In the genomic region with DNA sequence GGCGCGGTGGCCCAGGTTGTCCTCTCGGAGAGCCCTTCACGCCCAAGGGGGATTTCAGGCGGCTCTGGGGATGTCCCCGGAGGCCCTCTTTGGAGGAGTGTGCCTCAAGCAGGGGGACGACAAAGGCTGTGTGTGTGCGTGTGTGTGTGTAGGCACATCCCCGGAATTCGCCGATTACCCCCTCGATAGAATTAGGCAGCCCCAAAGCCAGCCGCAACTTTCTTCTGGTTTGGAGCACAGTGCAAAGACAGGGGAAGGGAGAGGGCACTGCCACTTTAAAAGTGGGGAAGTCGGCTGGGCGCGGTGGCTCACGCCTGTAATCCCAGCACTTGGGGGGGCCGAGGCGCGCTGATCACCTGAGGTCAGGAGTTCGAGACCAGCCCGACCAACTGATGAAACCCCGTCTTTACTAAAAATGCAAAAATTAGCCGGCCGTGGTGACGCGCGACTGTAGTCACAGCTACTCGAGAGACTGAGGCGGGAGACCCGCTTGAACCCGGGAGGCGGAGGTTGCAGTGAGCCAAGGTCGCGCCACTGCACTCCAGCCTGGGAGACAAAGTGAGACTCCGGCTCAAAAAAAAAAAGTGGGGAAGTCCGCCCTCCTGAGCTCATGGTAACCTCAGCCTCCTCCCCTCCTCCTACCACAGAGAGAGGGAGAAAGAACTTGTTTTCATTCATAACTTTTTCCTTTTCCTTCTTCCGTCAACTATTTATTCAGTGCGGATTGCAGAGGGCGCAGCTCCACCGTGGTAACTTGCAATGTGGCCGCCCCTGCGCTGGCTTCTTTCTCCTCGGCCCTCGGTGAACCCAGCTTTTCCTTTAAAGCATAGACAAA, we compare ENCODE assay signal across 8 cellular contexts. TPM values are rescaled to one million over a fixed set of nuclear protein-coding genes. Genes with fewer than 3 reads are reported as not detected.
A peak's percentile ranks its signal among the peaks of the same experiment; 100 is the strongest.
DNase-seq lines count a peak whose midpoint lies in the region; ATAC-seq and TF ChIP-seq lines count a peak whose summit lies in the region.

No MANE protein-coding gene starts in this region.

- H2AK5ac ChIP-seq in neuronal stem cell (ENCODE audit: low read depth, low read length): peak overlapping the region; percentile 93

- WGBS in neuronal stem cell (ENCODE audit: extremely low coverage in 2 of 2, insufficient read length in 2 of 2, insufficient replicate concordance in 1 of 2), 2 donors: no CpG with 5 or more reads among the region's 45 CpGs
- WGBS in transverse colon (ENCODE audit: low coverage in 1 of 2), 2 donors: 0 to 3% methylated on average over 10 to 35 of the region's 45 CpGs

- peak; percentile 53 for TF ChIP-seq POLR2A in transverse colon (IDR thresholded peaks at IDR 0.05)

- H3K27ac ChIP-seq in neuronal stem cell (replicated peaks; ENCODE audit: low read length): peak overlapping the region; percentile 73
- peak overlapping the region; percentile 91 to 95 (median 95) for H3K27ac ChIP-seq in transverse colon

- no peak overlapping the region for H3K4ac ChIP-seq in neuronal stem cell (ENCODE audit: low read length)

- H3K9me3 ChIP-seq in neuronal stem cell (replicated peaks in 1 of 2; ENCODE audit: control insufficient read depth in 2 of 2, insufficient read depth in 1 of 2, low read depth in 1 of 2, low read length in 2 of 2) (no peaks in the 10 kb centered on the region), transverse colon (no peaks in the 10 kb centered on the region)

- H2BK12ac ChIP-seq in neuronal stem cell (ENCODE audit: low read length): peak overlapping the region; percentile 69

- H2AFZ ChIP-seq in neuronal stem cell (ENCODE audit: low read length): peak overlapping the region; percentile 38

- in situ Hi-C loops in ACHN (cut with HindIII; ENCODE audit: low pct_ligation_motif_present, low pct_unique_long_range_greater_than_20kb, low sequenced_read_pairs) (no loop called here), transverse colon (cut with MboI; ENCODE audit: low pct_ligation_motif_present in 1 of 4, low pct_unique_long_range_greater_than_20kb in 1 of 4, low sequenced_read_pairs in 3 of 4) (loop anchor here in 3 of 4 donors (10.0 to 25.0 kb wide), 4 partner anchors 256 to 863 kb away; no protein-coding TSS in a partner anchor)

- H3K4me3 ChIP-seq in fibroblast of the aortic adventitia (ENCODE audit: low read depth, low read length): peak overlapping the region; percentile 69
- peak overlapping the region; percentile 81 for H3K4me3 ChIP-seq in neuronal stem cell (ENCODE audit: low read length in 2 of 2)
- H3K4me3 ChIP-seq in transverse colon: peak overlapping the region; percentile 67 to 89 (median 75)

- TF ChIP-seq CTCF in fibroblast of the aortic adventitia (IDR thresholded peaks at IDR 0.05; ENCODE audit: insufficient read depth, low read length) (peak; percentile 38), transverse colon (IDR thresholded peaks at IDR 0.05) (peak in 1 of 5 experiments; percentile 11)

- peak overlapping the region; percentile 36 for H3K23ac ChIP-seq in neuronal stem cell (ENCODE audit: low read depth, low read length, poor library complexity)

- H3K9ac ChIP-seq in neuronal stem cell (ENCODE audit: low read depth, low read length, poor library complexity): peak overlapping the region; percentile 94

- H3K4me2 ChIP-seq in neuronal stem cell (ENCODE audit: insufficient read depth, low read length, poor library complexity, severe bottlenecking): peak overlapping the region; percentile 67

- no peak overlapping the region for H4K91ac ChIP-seq in neuronal stem cell (ENCODE audit: low read depth, low read length, poor library complexity)

- ATAC-seq in GM18517 (IDR thresholded peaks at IDR 0.05; ENCODE audit: unreplicated experiment) (peak; percentile 23), HG03095 (IDR thresholded peaks at IDR 0.05; ENCODE audit: unreplicated experiment) (peak; percentile 33)

- DNase-seq in ACHN: peak; percentile 50
- DNase-seq in activated gamma-delta T cell treated with Interleukin-2 at 50 U/mL for 16 hours: peak; percentile 13
- DNase-seq in fibroblast of the aortic adventitia (ENCODE audit: low read depth): peak; percentile 86
- DNase-seq in neuronal stem cell (ENCODE audit: low spot score): peak; percentile 48
- peak; percentile 69 for DNase-seq in transverse colon

- peak overlapping the region; percentile 87 for H3K14ac ChIP-seq in neuronal stem cell (ENCODE audit: low read length)

- H2BK15ac ChIP-seq in neuronal stem cell (ENCODE audit: low read length): peak overlapping the region; percentile 59

- H3K4me1 ChIP-seq in neuronal stem cell (ENCODE audit: control insufficient read depth in 2 of 2, insufficient read depth in 1 of 2, low read depth in 1 of 2, low read length in 2 of 2): peaks cover 11 to 23% of the 10 kb centered on the region in 2 donors
- H3K4me1 ChIP-seq in transverse colon: peaks cover 0 to 31% (median 2%) of the 10 kb centered on the region in 4 donors

- no peak for TF ChIP-seq EP300 in transverse colon (IDR thresholded peaks at IDR 0.05; ENCODE audit: low read depth)

- peak overlapping the region; percentile 51 for H2BK120ac ChIP-seq in neuronal stem cell (ENCODE audit: low read depth, low read length)

- intact Hi-C loops in transverse colon (cut with DNase I; ENCODE audit: low total_unique reads): loop anchor here (10.0 kb wide), 3 partner anchors 256 to 716 kb away; no protein-coding TSS in a partner anchor

- no peaks in the 10 kb centered on the region for H3K79me1 ChIP-seq in neuronal stem cell (ENCODE audit: low read depth, low read length)

- H3K27me3 ChIP-seq in neuronal stem cell (ENCODE audit: control insufficient read depth in 3 of 3, insufficient read depth in 3 of 3, low read depth in 1 of 3, low read length in 3 of 3): no peaks in the 10 kb centered on the region
- H3K27me3 ChIP-seq in transverse colon: no peaks in the 10 kb centered on the region

- peak overlapping the region; percentile 90 for H2BK5ac ChIP-seq in neuronal stem cell (ENCODE audit: low read length)

- peak overlapping the region; percentile 99 for H3K18ac ChIP-seq in neuronal stem cell (ENCODE audit: low read length)

- H3K36me3 ChIP-seq in neuronal stem cell (replicated peaks in 1 of 2; ENCODE audit: control insufficient read depth in 2 of 2, insufficient read depth in 2 of 2, low read length in 2 of 2) (peaks cover 12 to 68% of the 10 kb centered on the region in 2 donors), transverse colon (peaks cover 0 to 15% (median 3%) of the 10 kb centered on the region in 4 donors)

- no peak overlapping the region for H4K8ac ChIP-seq in neuronal stem cell (ENCODE audit: low read depth, low read length)

TF ChIP-seq in PFSK-1, 5 proteins besides CTCF, POLR2A, EP300 and RAD21:
- TF ChIP-seq POLR2AphosphoS5 (IDR thresholded peaks at IDR 0.05; ENCODE audit: low read depth, low read length): peak; percentile 77
- TF ChIP-seq TAF1 (IDR thresholded peaks at IDR 0.05; ENCODE audit: borderline replicate concordance, insufficient read depth, low read length): peak; percentile 78; the same call in 1 of the 2 replicates
- TF ChIP-seq, protein P1, sequence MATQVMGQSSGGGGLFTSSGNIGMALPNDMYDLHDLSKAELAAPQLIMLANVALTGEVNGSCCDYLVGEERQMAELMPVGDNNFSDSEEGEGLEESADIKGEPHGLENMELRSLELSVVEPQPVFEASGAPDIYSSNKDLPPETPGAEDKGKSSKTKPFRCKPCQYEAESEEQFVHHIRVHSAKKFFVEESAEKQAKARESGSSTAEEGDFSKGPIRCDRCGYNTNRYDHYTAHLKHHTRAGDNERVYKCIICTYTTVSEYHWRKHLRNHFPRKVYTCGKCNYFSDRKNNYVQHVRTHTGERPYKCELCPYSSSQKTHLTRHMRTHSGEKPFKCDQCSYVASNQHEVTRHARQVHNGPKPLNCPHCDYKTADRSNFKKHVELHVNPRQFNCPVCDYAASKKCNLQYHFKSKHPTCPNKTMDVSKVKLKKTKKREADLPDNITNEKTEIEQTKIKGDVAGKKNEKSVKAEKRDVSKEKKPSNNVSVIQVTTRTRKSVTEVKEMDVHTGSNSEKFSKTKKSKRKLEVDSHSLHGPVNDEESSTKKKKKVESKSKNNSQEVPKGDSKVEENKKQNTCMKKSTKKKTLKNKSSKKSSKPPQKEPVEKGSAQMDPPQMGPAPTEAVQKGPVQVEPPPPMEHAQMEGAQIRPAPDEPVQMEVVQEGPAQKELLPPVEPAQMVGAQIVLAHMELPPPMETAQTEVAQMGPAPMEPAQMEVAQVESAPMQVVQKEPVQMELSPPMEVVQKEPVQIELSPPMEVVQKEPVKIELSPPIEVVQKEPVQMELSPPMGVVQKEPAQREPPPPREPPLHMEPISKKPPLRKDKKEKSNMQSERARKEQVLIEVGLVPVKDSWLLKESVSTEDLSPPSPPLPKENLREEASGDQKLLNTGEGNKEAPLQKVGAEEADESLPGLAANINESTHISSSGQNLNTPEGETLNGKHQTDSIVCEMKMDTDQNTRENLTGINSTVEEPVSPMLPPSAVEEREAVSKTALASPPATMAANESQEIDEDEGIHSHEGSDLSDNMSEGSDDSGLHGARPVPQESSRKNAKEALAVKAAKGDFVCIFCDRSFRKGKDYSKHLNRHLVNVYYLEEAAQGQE (IDR thresholded peaks at IDR 0.05; ENCODE audit: insufficient read depth in 1 of 2, low read depth in 2 of 2, low read length in 2 of 2): peak in 1 of 2 experiments; percentile 21; a peak in 1 of 4 replicates
- 0 out of 2 replicates have a peak, but pooled peaks have one; percentile 69 for TF ChIP-seq SIN3A (IDR thresholded peaks at IDR 0.05; ENCODE audit: borderline replicate concordance, insufficient read depth, low read length)
- peak; percentile 22 for TF ChIP-seq FOXP2 (optimal IDR thresholded peaks at IDR 0.05; ENCODE audit: borderline replicate concordance, extremely low read depth, extremely low read length, insufficient read depth)

RNA-seq across cellular contexts. Expression of a gene that starts 2.4 kb away (rescaled TPM):
- 13.3 TPM for polyA plus RNA-seq in PFSK-1 (2012; ENCODE audit: insufficient read length, low read depth)
- total RNA-seq in fibroblast of the aortic adventitia (ENCODE audit: low replicate concordance) (33.0 and 44.2 TPM in 2 replicates), transverse colon (10 to 100 TPM; 22.1 to 47.2 (median 33.7) TPM)
- polyA plus RNA-seq in neuronal stem cell (2013, experiment 1 of 2): 92.4 TPM
- polyA plus RNA-seq in neuronal stem cell (2013, experiment 2 of 2): 97.0 TPM

Comparison
In these comparisons a context has a peak if more than half of its experiments do, and no peak if none do; other contexts are left out.
1. Peak in every context shown above with its lines: DNase-seq, ATAC-seq, H3K4me3 ChIP-seq and H3K27ac ChIP-seq.
2. DNase-seq: peak in every context shown above with its lines; median percentile 86 in fibroblast of the aortic adventitia; 69 in transverse colon; 50 in ACHN; 48 in neuronal stem cell; 13 in activated gamma-delta T cell treated with Interleukin-2 at 50 U/mL for 16 hours.